19 cellular contexts compared by ENCODE assay signal in genomic region chr6:131652472-131652871, GRCh38. TPM values are rescaled to one million over a fixed set of nuclear protein-coding genes. Genes with fewer than 3 reads are reported as not detected.
DNase-seq lines count a peak whose midpoint lies in the region; ATAC-seq, FAIRE-seq and TF ChIP-seq lines count a peak whose summit lies in the region.
"Had no signal": no experiment of that assay in that cellular context is flagged by ENCODE, and none has a peak within 500 bp of the region (broad histone marks: within the 10 kb centered on the region; RNA-seq: fewer than 3 reads in every experiment).

No MANE protein-coding gene starts in this region.

- no peak for FAIRE-seq in bronchial epithelial cell (lab: Jason Lieb, UNC)

- H3K27me3 ChIP-seq in bronchial epithelial cell (ENCODE audit: control insufficient read depth, insufficient read depth, low read length), result no peaks in the 10 kb centered on the region

- ATAC-seq in GM21825 (IDR thresholded peaks at IDR 0.05; ENCODE audit: unreplicated experiment), result no peak
- ATAC-seq: activated naive CD8-positive, alpha-beta T cell treated with anti-CD3 and anti-CD28 coated beads, Interleukin-2, amount 50 U/mL, for 24 hours; heart right ventricle had no signal

- DNase-seq in Daoy (ENCODE audit: low read depth), result peak; percentile 43
- peak; percentile 75 for DNase-seq in NCI-H146 treated with DMSO at 0.1 percent for 48 hours (lab: John Stamatoyannopoulos, UW; ENCODE audit: unreplicated experiment)
- peak; percentile 84 for DNase-seq in bronchial epithelial cell (ENCODE audit: low read depth)
- DNase-seq in mucosa of gallbladder (ENCODE audit: low spot score), result peak; percentile 35
- no peak for DNase-seq in HT-29 (ENCODE audit: low spot score)
- DNase-seq in T-helper 9 cell, result no peak
- DNase-seq: activated CD4-positive, alpha-beta T cell treated with anti-CD3 and anti-CD28 coated beads, Interleukin-2, amount 10 ng/mL, durations not matched to agents 24 days and 14 days; activated naive CD8-positive, alpha-beta T cell treated with anti-CD3 and anti-CD28 coated beads, Interleukin-2, amount 50 U/mL, for 24 hours; activated T-cell treated with anti-CD3 and anti-CD28 coated beads, Interleukin-2, amount 50 U/mL, for 24 hours; CD4-positive, CD25-positive, alpha-beta regulatory T cell; cerebellar nuclear complex; GDM1; heart right ventricle; MM.1S; naive B cell; NCI-H526; T1000 had no signal

- no peak for TF ChIP-seq CTCF in bronchial epithelial cell (IDR thresholded peaks at IDR 0.05; ENCODE audit: insufficient read depth, low read length, severe bottlenecking)

- H3K36me3 ChIP-seq in bronchial epithelial cell (ENCODE audit: control insufficient read depth, insufficient read depth, low read length), result no peaks in the 10 kb centered on the region
- H3K36me3 ChIP-seq: heart right ventricle had no signal

- H3K4me3 ChIP-seq in bronchial epithelial cell (ENCODE audit: low read depth, low read length), result no peak overlapping the region
- H3K4me3 ChIP-seq: heart right ventricle had no signal

RNA-seq across cellular contexts. Expression of gene ENPP3, which starts 15.4 kb away (rescaled TPM):
- not detected in 2 replicates for total RNA-seq in Daoy (2014; rRNA removed; shearing (Covaris generic))
- total RNA-seq in bronchial epithelial cell (not detected in 2 replicates), mucosa of gallbladder (1.6 TPM)
- total RNA-seq in HT-29 (2014; rRNA removed; shearing (Covaris generic)), result not detected in 2 replicates

RNA-seq across cellular contexts. Expression of gene MED23, which starts 24.4 kb away (rescaled TPM):
- 20.1 and 21.6 TPM in 2 replicates for total RNA-seq in Daoy (2014; rRNA removed; shearing (Covaris generic))
- total RNA-seq in bronchial epithelial cell (19.5 and 20.1 TPM in 2 replicates), mucosa of gallbladder (30.6 TPM)
- 6.5 and 6.7 TPM in 2 replicates for total RNA-seq in HT-29 (2014; rRNA removed; shearing (Covaris generic))

RNA-seq across cellular contexts. Expression of gene OR2A4, which starts 48.7 kb away (rescaled TPM):
- 0.06 TPM in 1 of 2 replicates, not detected in the other for total RNA-seq in Daoy (2014; rRNA removed; shearing (Covaris generic))
- under 0.01 TPM in 1 of 2 replicates, not detected in the other for total RNA-seq in bronchial epithelial cell
- not detected for total RNA-seq in mucosa of gallbladder
- not detected in 2 replicates for total RNA-seq in HT-29 (2014; rRNA removed; shearing (Covaris generic))
- total RNA-seq: activated CD4-positive, alpha-beta T cell treated with anti-CD3 and anti-CD28 coated beads, Interleukin-2, amount 10 ng/mL, durations not matched to agents 24 days and 14 days; CD4-positive, CD25-positive, alpha-beta regulatory T cell; heart right ventricle; pulmonary artery endothelial cell had no signal

RNA-seq across cellular contexts. Expression of gene CTAGE9, which starts 58.3 kb away (rescaled TPM):
- total RNA-seq in Daoy (2014; rRNA removed; shearing (Covaris generic)), result not detected in 2 replicates
- total RNA-seq in bronchial epithelial cell (not detected in 2 replicates), mucosa of gallbladder (0.09 TPM)
- total RNA-seq in HT-29 (2014; rRNA removed; shearing (Covaris generic)), result not detected in 2 replicates
- total RNA-seq: activated CD4-positive, alpha-beta T cell treated with anti-CD3 and anti-CD28 coated beads, Interleukin-2, amount 10 ng/mL, durations not matched to agents 24 days and 14 days; CD4-positive, CD25-positive, alpha-beta regulatory T cell; heart right ventricle; pulmonary artery endothelial cell had no signal

Comparison
In these comparisons a context has a peak if more than half of its experiments do, and no peak if none do; other contexts are left out.
1. DNase-seq: peak in Daoy (single experiment), NCI-H146 treated with DMSO at 0.1 percent for 48 hours (single experiment), bronchial epithelial cell (single experiment) and mucosa of gallbladder (single experiment); none in HT-29 (single experiment) and T-helper 9 cell (single experiment).